8 cellular contexts compared by ENCODE assay signal in the genomic region with DNA sequence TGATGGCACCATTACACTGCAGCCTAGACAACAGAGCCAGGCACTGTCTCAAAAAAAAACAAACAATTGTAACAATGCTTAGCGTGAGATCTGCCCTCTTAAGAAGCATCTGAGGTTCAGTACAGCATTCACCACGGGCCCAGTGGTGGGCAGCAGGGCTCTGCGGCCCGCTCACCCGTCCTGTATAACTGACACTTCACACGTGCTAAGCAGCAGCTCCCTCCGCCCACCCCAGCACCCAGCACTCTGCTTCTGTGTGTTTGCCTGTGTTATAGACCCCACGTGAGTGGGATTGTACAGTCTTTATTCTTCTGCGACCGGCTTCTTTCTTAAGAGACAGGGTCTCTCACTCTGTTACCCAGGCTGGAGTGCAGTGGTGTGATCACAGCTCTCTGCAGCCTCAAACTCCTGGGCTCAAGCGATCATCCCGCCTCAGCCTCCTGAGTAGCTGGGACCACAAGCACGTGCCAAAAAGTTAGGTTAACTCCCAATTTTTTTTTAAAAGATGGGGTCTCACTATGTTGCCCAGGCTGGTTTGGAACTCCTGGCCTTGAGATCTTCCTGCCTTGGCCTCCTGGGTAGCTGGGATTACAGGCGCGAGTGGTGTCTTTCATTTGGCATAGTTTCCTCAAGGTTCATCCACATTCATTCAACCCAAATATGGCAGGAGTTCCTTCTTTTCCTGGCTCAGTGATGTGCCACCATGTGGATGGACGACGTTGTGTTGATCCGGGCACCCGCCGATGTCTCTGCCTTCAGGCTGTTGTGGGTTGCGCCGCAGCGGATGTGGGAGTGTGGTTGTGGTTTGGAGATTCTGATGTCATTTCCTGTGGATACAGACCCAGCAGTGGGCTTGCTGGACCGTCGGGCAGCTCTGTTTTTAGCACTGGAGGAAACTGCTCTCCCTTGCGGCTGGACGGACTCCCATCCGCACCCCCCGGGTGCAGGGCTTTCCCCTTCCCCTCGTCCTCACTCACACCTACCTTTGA.
DNase-seq lines count a peak whose midpoint lies in the region; ATAC-seq and TF ChIP-seq lines count a peak whose summit lies in the region.

No MANE protein-coding gene starts in this region.

- TF ChIP-seq CTCF in transverse colon (IDR thresholded peaks at IDR 0.05): no peak

- H3K4me1 Mint-ChIP-seq in naive thymus-derived CD8-positive, alpha-beta T cell: peaks cover 22 to 70% (median 43%) of the 10 kb centered on the region in 4 donors

- WGBS in transverse colon (ENCODE audit: low coverage in 1 of 2), 2 donors: 80 to 91% methylated on average over 5 to 30 of the region's 30 CpGs

- H3K27ac Mint-ChIP-seq in naive thymus-derived CD8-positive, alpha-beta T cell: peak overlapping the region; percentile 87 to 98 (median 92)

- peaks cover 0 to 2% (median 0%) of the 10 kb centered on the region in 9 donors for H3K9me3 Mint-ChIP-seq in naive thymus-derived CD8-positive, alpha-beta T cell

- peaks cover 0 to 42% (median 29%) of the 10 kb centered on the region in 3 donors for H3K36me3 Mint-ChIP-seq in naive thymus-derived CD8-positive, alpha-beta T cell

- H3K4me1 ChIP-seq in transverse colon: no peaks in the 10 kb centered on the region

- no peaks in the 10 kb centered on the region for H3K9me3 ChIP-seq in transverse colon

- intact Hi-C loops in transverse colon (cut with DNase I; ENCODE audit: low total_unique reads): no loop called here

- H3K4me3 Mint-ChIP-seq in naive thymus-derived CD8-positive, alpha-beta T cell: peak overlapping the region; percentile 70 to 91 (median 80)

- DNase-seq in GF-D8 (lab: John Stamatoyannopoulos, UW) (peak; percentile 93), T-helper 9 cell (peak; percentile 39), transverse colon (peak; percentile 71), AG08396 (ENCODE audit: low spot score) (no peak)
- DNase-seq in naive thymus-derived CD8-positive, alpha-beta T cell: peak; percentile 51 to 97 (median 85)

- ATAC-seq in HG02759 (IDR thresholded peaks at IDR 0.05; ENCODE audit: unreplicated experiment): peak; percentile 79
- ATAC-seq in naive thymus-derived CD8-positive, alpha-beta T cell: peak; percentile 71 to 81
- no peak for ATAC-seq in SK-N-SH treated with all-trans-retinoic acid at 6 μM for 48 hours

- H3K27me3 Mint-ChIP-seq in naive thymus-derived CD8-positive, alpha-beta T cell: peaks cover 0 to 4% (median 0%) of the 10 kb centered on the region in 5 donors

- H3K27me3 ChIP-seq in transverse colon: no peaks in the 10 kb centered on the region

- TF ChIP-seq EP300 in transverse colon (IDR thresholded peaks at IDR 0.05; ENCODE audit: low read depth): no peak

- in situ Hi-C loops in transverse colon (cut with MboI; ENCODE audit: low pct_ligation_motif_present in 1 of 4, low pct_unique_long_range_greater_than_20kb in 1 of 4, low sequenced_read_pairs in 3 of 4): no loop called here

- H3K27ac ChIP-seq in angular gyrus (ENCODE audit: low read depth, low read length) (peak overlapping the region; percentile 26), transverse colon (no peak overlapping the region)

- POLR2A ChIA-PET in naive thymus-derived CD8-positive, alpha-beta T cell (lab: Charles Lee): interaction anchor here (0.6 to 1.4 kb wide), 7 partner anchors 8 to 12 kb away, joined by 3 to 4 read pairs (median 4); no protein-coding TSS in a partner anchor

- H3K4me3 ChIP-seq in transverse colon: no peak overlapping the region

- peaks cover 0 to 22% (median 2%) of the 10 kb centered on the region in 4 donors for H3K36me3 ChIP-seq in transverse colon

- no peak for TF ChIP-seq POLR2A in transverse colon (IDR thresholded peaks at IDR 0.05)

TF ChIP-seq in SK-N-SH treated with all-trans-retinoic acid at 6 μM for 48 hours, 23 proteins besides CTCF, POLR2A, EP300 and RAD21:
- no peak for TF ChIP-seq TCF4 (CRISPR knock-in tag; IDR thresholded peaks at IDR 0.05; ENCODE audit: borderline replicate concordance)
- TF ChIP-seq RARB (CRISPR knock-in tag; IDR thresholded peaks at IDR 0.05): no peak
- TF ChIP-seq ZNF8 (CRISPR knock-in tag; IDR thresholded peaks at IDR 0.05): no peak
- TF ChIP-seq ZC3H10 (CRISPR knock-in tag; IDR thresholded peaks at IDR 0.05): no peak
- no peak for TF ChIP-seq ZFP30 (CRISPR knock-in tag; IDR thresholded peaks at IDR 0.05)
- TF ChIP-seq ISL1 (CRISPR knock-in tag; IDR thresholded peaks at IDR 0.05): no peak
- TF ChIP-seq ESRRG (CRISPR knock-in tag; IDR thresholded peaks at IDR 0.05): no peak
- TF ChIP-seq, protein P1, sequence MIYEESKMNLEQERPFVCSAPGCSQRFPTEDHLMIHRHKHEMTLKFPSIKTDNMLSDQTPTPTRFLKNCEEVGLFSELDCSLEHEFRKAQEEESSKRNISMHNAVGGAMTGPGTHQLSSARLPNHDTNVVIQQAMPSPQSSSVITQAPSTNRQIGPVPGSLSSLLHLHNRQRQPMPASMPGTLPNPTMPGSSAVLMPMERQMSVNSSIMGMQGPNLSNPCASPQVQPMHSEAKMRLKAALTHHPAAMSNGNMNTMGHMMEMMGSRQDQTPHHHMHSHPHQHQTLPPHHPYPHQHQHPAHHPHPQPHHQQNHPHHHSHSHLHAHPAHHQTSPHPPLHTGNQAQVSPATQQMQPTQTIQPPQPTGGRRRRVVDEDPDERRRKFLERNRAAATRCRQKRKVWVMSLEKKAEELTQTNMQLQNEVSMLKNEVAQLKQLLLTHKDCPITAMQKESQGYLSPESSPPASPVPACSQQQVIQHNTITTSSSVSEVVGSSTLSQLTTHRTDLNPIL (CRISPR knock-in tag; IDR thresholded peaks at IDR 0.05; ENCODE audit: low read depth): no peak
- TF ChIP-seq, protein P2, sequence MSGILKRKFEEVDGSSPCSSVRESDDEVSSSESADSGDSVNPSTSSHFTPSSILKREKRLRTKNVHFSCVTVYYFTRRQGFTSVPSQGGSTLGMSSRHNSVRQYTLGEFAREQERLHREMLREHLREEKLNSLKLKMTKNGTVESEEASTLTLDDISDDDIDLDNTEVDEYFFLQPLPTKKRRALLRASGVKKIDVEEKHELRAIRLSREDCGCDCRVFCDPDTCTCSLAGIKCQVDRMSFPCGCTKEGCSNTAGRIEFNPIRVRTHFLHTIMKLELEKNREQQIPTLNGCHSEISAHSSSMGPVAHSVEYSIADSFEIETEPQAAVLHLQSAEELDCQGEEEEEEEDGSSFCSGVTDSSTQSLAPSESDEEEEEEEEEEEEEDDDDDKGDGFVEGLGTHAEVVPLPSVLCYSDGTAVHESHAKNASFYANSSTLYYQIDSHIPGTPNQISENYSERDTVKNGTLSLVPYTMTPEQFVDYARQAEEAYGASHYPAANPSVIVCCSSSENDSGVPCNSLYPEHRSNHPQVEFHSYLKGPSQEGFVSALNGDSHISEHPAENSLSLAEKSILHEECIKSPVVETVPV (CRISPR knock-in tag; IDR thresholded peaks at IDR 0.05): no peak
- TF ChIP-seq TOX (CRISPR knock-in tag; IDR thresholded peaks at IDR 0.05; ENCODE audit: borderline replicate concordance): no peak
- TF ChIP-seq, protein P3, sequence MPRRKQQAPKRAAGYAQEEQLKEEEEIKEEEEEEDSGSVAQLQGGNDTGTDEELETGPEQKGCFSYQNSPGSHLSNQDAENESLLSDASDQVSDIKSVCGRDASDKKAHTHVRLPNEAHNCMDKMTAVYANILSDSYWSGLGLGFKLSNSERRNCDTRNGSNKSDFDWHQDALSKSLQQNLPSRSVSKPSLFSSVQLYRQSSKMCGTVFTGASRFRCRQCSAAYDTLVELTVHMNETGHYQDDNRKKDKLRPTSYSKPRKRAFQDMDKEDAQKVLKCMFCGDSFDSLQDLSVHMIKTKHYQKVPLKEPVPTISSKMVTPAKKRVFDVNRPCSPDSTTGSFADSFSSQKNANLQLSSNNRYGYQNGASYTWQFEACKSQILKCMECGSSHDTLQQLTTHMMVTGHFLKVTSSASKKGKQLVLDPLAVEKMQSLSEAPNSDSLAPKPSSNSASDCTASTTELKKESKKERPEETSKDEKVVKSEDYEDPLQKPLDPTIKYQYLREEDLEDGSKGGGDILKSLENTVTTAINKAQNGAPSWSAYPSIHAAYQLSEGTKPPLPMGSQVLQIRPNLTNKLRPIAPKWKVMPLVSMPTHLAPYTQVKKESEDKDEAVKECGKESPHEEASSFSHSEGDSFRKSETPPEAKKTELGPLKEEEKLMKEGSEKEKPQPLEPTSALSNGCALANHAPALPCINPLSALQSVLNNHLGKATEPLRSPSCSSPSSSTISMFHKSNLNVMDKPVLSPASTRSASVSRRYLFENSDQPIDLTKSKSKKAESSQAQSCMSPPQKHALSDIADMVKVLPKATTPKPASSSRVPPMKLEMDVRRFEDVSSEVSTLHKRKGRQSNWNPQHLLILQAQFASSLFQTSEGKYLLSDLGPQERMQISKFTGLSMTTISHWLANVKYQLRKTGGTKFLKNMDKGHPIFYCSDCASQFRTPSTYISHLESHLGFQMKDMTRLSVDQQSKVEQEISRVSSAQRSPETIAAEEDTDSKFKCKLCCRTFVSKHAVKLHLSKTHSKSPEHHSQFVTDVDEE (CRISPR knock-in tag; IDR thresholded peaks at IDR 0.05): no peak
TF ChIP-seq in SK-N-SH treated with all-trans-retinoic acid at 6 μM for 48 hours: peak in this region for 0.
